7 cellular contexts compared by ENCODE assay signal in genomic region chr21:44881586-44881939, GRCh38. TPM values are rescaled to one million over a fixed set of nuclear protein-coding genes. Genes with fewer than 3 reads are reported as not detected.
DNase-seq lines count a peak whose midpoint lies in the region; ATAC-seq and TF ChIP-seq lines count a peak whose summit lies in the region.

No MANE protein-coding gene starts in this region.

- no peak overlapping the region for H3K9ac ChIP-seq in SK-N-MC (ENCODE audit: insufficient read length)

- TF ChIP-seq CTCF in HFFc6 (IDR thresholded peaks at IDR 0.05) (no peak), uterus (IDR thresholded peaks at IDR 0.05) (no peak)

- H3K4me1 Mint-ChIP-seq in HFFc6 (ENCODE audit: low read depth) = peaks cover 41% of the 10 kb centered on the region
- peaks cover 21% of the 10 kb centered on the region for H3K4me1 Mint-ChIP-seq in stimulated activated effector memory CD8-positive, alpha-beta T cell treated with anti-CD3 and anti-CD28 coated beads, Interleukin-12 subunit alpha, Interleukin-12 subunit beta, amount 100 ng/mL, for 72 hours

- H3K27me3 ChIP-seq in uterus = no peaks in the 10 kb centered on the region

- intact Hi-C loops in left ventricle myocardium superior (cut with micrococcal nuclease) = no loop called here
- intact Hi-C loops in uterus (cut with DNase I; ENCODE audit: low total_unique reads) = no loop called here

- no peak for TF ChIP-seq POLR2A in uterus (IDR thresholded peaks at IDR 0.05)

- peak overlapping the region; percentile 36 for H3K4me3 Mint-ChIP-seq in HFFc6
- no peak overlapping the region for H3K4me3 Mint-ChIP-seq in stimulated activated effector memory CD8-positive, alpha-beta T cell treated with anti-CD3 and anti-CD28 coated beads, Interleukin-12 subunit alpha, Interleukin-12 subunit beta, amount 100 ng/mL, for 72 hours

- no peaks in the 10 kb centered on the region for H3K36me3 Mint-ChIP-seq in HFFc6 (ENCODE audit: low read depth)
- peaks cover 42% of the 10 kb centered on the region for H3K36me3 Mint-ChIP-seq in stimulated activated effector memory CD8-positive, alpha-beta T cell treated with anti-CD3 and anti-CD28 coated beads, Interleukin-12 subunit alpha, Interleukin-12 subunit beta, amount 100 ng/mL, for 72 hours

- DNase-seq in HFFc6 (no peak), SK-N-MC (ENCODE audit: low read depth, low spot score) (no peak), left ventricle myocardium superior (peak; percentile 14), HEK293T (ENCODE audit: extremely low spot score) (no peak), uterus (no peak), NCI-H1694 (lab: John Stamatoyannopoulos, UW) (no peak)
- no peak for DNase-seq in stimulated activated effector memory CD8-positive, alpha-beta T cell treated with anti-CD3 and anti-CD28 coated beads, Interleukin-12 subunit alpha, Interleukin-12 subunit beta, amount 100 ng/mL, for 72 hours (ENCODE audit: low spot score in 2 of 2)

- H3K9me3 ChIP-seq in SK-N-MC (ENCODE audit: low read depth, low read length) = no peaks in the 10 kb centered on the region
- no peaks in the 10 kb centered on the region for H3K9me3 ChIP-seq in uterus

- H3K27me3 Mint-ChIP-seq in HFFc6 (ENCODE audit: insufficient read depth) = peaks cover 5% of the 10 kb centered on the region; the same call in 1 of the 2 replicates

- CTCF ChIA-PET in HEK293T (lab: Yijun Ruan, JAX) = interaction anchor here (0.7 kb wide), 1 partner anchor 68 kb away, joined by 3 read pairs; no protein-coding TSS in a partner anchor

- no peak overlapping the region for H3K4me3 ChIP-seq in SK-N-MC
- no peak overlapping the region for H3K4me3 ChIP-seq in uterus

- POLR2A ChIA-PET in HEK293T (lab: Yijun Ruan, JAX) = interaction anchor here (4.0 kb wide), 1 partner anchor 8 kb away, joined by 18 read pairs; the partner anchor contains the start of gene PTTG1IP

- H3K9me3 Mint-ChIP-seq in HFFc6 = no peaks in the 10 kb centered on the region
- H3K9me3 Mint-ChIP-seq in stimulated activated effector memory CD8-positive, alpha-beta T cell treated with anti-CD3 and anti-CD28 coated beads, Interleukin-12 subunit alpha, Interleukin-12 subunit beta, amount 100 ng/mL, for 72 hours = no peaks in the 10 kb centered on the region

- H3K27ac ChIP-seq in SK-N-MC = peak overlapping the region; percentile 42; the same call in 1 of the 2 replicates
- H3K27ac ChIP-seq in uterus = peak overlapping the region in 1 of 2 donors; percentile 25

- H3K36me3 ChIP-seq in SK-N-MC (ENCODE audit: insufficient read depth, low read length) (no peaks in the 10 kb centered on the region), uterus (no peaks in the 10 kb centered on the region)

- no peaks in the 10 kb centered on the region for H3K4me1 ChIP-seq in uterus

- H3K27ac Mint-ChIP-seq in HFFc6 = peak overlapping the region; percentile 77
- peak overlapping the region; percentile 75 for H3K27ac Mint-ChIP-seq in stimulated activated effector memory CD8-positive, alpha-beta T cell treated with anti-CD3 and anti-CD28 coated beads, Interleukin-12 subunit alpha, Interleukin-12 subunit beta, amount 100 ng/mL, for 72 hours

- no peak for ATAC-seq in left ventricle myocardium superior
- peak; percentile 17 for ATAC-seq in stimulated activated effector memory CD8-positive, alpha-beta T cell treated with anti-CD3 and anti-CD28 coated beads, Interleukin-12 subunit alpha, Interleukin-12 subunit beta, amount 100 ng/mL, for 72 hours

TF ChIP-seq in HEK293T, 16 proteins besides CTCF, POLR2A, EP300 and RAD21:
- TF ChIP-seq FOXM1 (IDR thresholded peaks at IDR 0.05; ENCODE audit: borderline replicate concordance) (no peak), ARNT (IDR thresholded peaks at IDR 0.05) (no peak), TARDBP (IDR thresholded peaks at IDR 0.05) (no peak), ELF4 (IDR thresholded peaks at IDR 0.05) (no peak)

RNA-seq across cellular contexts. Expression of gene PTTG1IP, which starts 8.1 kb away (rescaled TPM):
- total RNA-seq in HFFc6 (2021; fragmentation: NEBNext Ultra II Directional; extraction: Animal tissue kit (Norgen Biotek cat#: 25700)) = 100 to 1,000 TPM; 241 to 290 (median 277) TPM
- 143 TPM for total RNA-seq in left ventricle myocardium superior
- 100 to 1,000 TPM; 108 to 202 (median 146) TPM for total RNA-seq in uterus

RNA-seq across cellular contexts. Expression of gene ITGB2, which starts 39.1 kb away (rescaled TPM):
- total RNA-seq in HFFc6 (2021; fragmentation: NEBNext Ultra II Directional; extraction: Animal tissue kit (Norgen Biotek cat#: 25700)) = under 1 TPM in 3 of 6 experiments, not detected in 3; 0.19 to 0.45 (median 0.33) TPM
- 26.5 TPM for total RNA-seq in left ventricle myocardium superior
- 10 to 100 TPM; 20.2 to 46.8 (median 21.0) TPM for total RNA-seq in uterus

RNA-seq across cellular contexts. Expression of gene SLX9, which starts 58.3 kb away (rescaled TPM):
- 10 to 100 TPM; 27.7 to 34.7 (median 31.5) TPM for total RNA-seq in HFFc6 (2021; fragmentation: NEBNext Ultra II Directional; extraction: Animal tissue kit (Norgen Biotek cat#: 25700))
- 69.9 TPM for total RNA-seq in left ventricle myocardium superior
- total RNA-seq in uterus = 10 to 100 TPM in 2 of 4 donors, 1 to 10 TPM in 1, not detected in 1; 8.6 to 24.3 (median 10.5) TPM

Comparison
In these comparisons a context has a peak if more than half of its experiments do, and no peak if none do; other contexts are left out.
1. RNA of gene ITGB2, which starts 39.1 kb away (total RNA-seq): 26.5 TPM in left ventricle myocardium superior (single experiment) and 20.2 to 46.8 TPM in uterus; 0.19 to 0.45 TPM in HFFc6; every median in the first group is over 10 times any median in the second.